In genomic region chr2:31922542-31923408, GRCh38 we compare ENCODE assay signal across 21 cellular contexts.
DNase-seq lines count a peak whose midpoint lies in the region; ATAC-seq, FAIRE-seq and TF ChIP-seq lines count a peak whose summit lies in the region.
"Had no signal": no experiment of that assay in that cellular context is flagged by ENCODE, and none has a peak within 500 bp of the region (broad histone marks: within the 10 kb centered on the region; RNA-seq: fewer than 3 reads in every experiment).

No MANE protein-coding gene starts in this region.

- no peak for TF ChIP-seq EP300 in A549 (IDR thresholded peaks at IDR 0.05)

- H3K9me2 ChIP-seq in Karpas-422 (replicated peaks; ENCODE audit: insufficient read depth, low read length): no peaks in the 10 kb centered on the region

- no peak overlapping the region for H3K4me3 ChIP-seq in A549
- H3K4me3 ChIP-seq in Karpas-422 (ENCODE audit: low read length): peak overlapping the region; percentile 20; the same call in 1 of the 2 replicates
- H3K4me3 ChIP-seq in epithelial cell of esophagus (ENCODE audit: low read length): no peak overlapping the region
- H3K4me3 ChIP-seq: right lobe of liver, SJCRH30, transverse colon had no signal

- FAIRE-seq in A549 (lab: Jason Lieb, UNC): peak; percentile 74

- no peak for TF ChIP-seq CTCF in A549 (IDR thresholded peaks at IDR 0.05)
- no peak for TF ChIP-seq CTCF in epithelial cell of esophagus (IDR thresholded peaks at IDR 0.05; ENCODE audit: insufficient read depth, low read depth, low read length, missing control alignments)

- H3K4me1 ChIP-seq in A549: no peaks in the 10 kb centered on the region
- H3K4me1 ChIP-seq in Karpas-422 (ENCODE audit: low read length): peaks cover 36% of the 10 kb centered on the region
- H3K4me1 ChIP-seq: SJCRH30, transverse colon had no signal

- ATAC-seq in A549 (no peak), GM19043 (IDR thresholded peaks at IDR 0.05; ENCODE audit: low read depth, unreplicated experiment) (peak; percentile 59)
- ATAC-seq: activated CD8-positive, alpha-beta T cell treated with anti-CD3 and anti-CD28 coated beads for 36 hours; WTC11 had no signal

- TF ChIP-seq POLR2A in A549 (IDR thresholded peaks at IDR 0.05; ENCODE audit: low read length): no peak

- H3K4me2 ChIP-seq in A549 (no peak overlapping the region), Karpas-422 (ENCODE audit: low read depth, low read length, poor library complexity, severe bottlenecking) (peak overlapping the region; percentile 55)

- 87% methylated on average over 9 of the region's 9 CpGs for WGBS in A549 (ENCODE audit: missing lambda C conversion rate)

- H4K20me1 ChIP-seq in Karpas-422 (ENCODE audit: insufficient read depth, low read depth, low read length): no peaks in the 10 kb centered on the region

- CTCF ChIA-PET in A549 (lab: Yijun Ruan, JAX): no interaction called here

- H3K36me3 ChIP-seq in Karpas-422 (ENCODE audit: insufficient read depth, low read length): 0 out of 2 replicates have a peak, but pooled peaks cover 3% of the 10 kb centered on the region

- no peak overlapping the region for H3K9ac ChIP-seq in Karpas-422 (ENCODE audit: low read length)

- POLR2A ChIA-PET in A549 (lab: Yijun Ruan, JAX): no interaction called here

- no peak for TF ChIP-seq RAD21 in A549 (conservative IDR thresholded peaks at IDR 0.05 in 1 of 2, IDR thresholded peaks at IDR 0.05 in 1 of 2)

- DNase-seq in A549 (ENCODE audit: low read depth in 1 of 2, low spot score in 1 of 2): no peak
- DNase-seq in Karpas-422: peak; percentile 52
- peak; percentile 82 for DNase-seq in epithelial cell of esophagus (ENCODE audit: low read depth)
- no peak for DNase-seq in NOMO-1 (lab: John Stamatoyannopoulos, UW; ENCODE audit: unreplicated experiment in 2 of 2)
- DNase-seq in NCI-H1092 (lab: John Stamatoyannopoulos, UW): no peak
- no peak for DNase-seq in amygdala (lab: John Stamatoyannopoulos, UW)
- no peak for DNase-seq in cerebellar nuclear complex (lab: John Stamatoyannopoulos, UW)
- DNase-seq: activated CD8-positive, alpha-beta T cell treated with anti-CD3 and anti-CD28 coated beads for 36 hours; activated T-cell treated with anti-CD3 and anti-CD28 coated beads, Interleukin-2, amount 50 U/mL, for 48 hours; CD4-positive, alpha-beta memory T cell; HFFc6; NCI-H2029 treated with DMSO at 0.1 percent for 48 hours; NCI-H524; nucleus accumbens; OCI-M1; right lobe of liver; SJCRH30; stimulated activated naive CD4-positive, alpha-beta T cell; transverse colon had no signal

- H2AFZ ChIP-seq in Karpas-422 (ENCODE audit: low read length): no peak overlapping the region

- H3K27ac ChIP-seq in A549 (no peak overlapping the region), Karpas-422 (ENCODE audit: low read length) (peak overlapping the region; percentile 79)
- H3K27ac ChIP-seq: right lobe of liver, SJCRH30, transverse colon had no signal

- peaks cover 73% of the 10 kb centered on the region for H3K79me2 ChIP-seq in Karpas-422 (ENCODE audit: low read length)

- no peaks in the 10 kb centered on the region for H3K27me3 ChIP-seq in Karpas-422 (ENCODE audit: low read length)
- H3K27me3 ChIP-seq: right lobe of liver, SJCRH30, transverse colon had no signal

- H3K9me3 ChIP-seq in A549 (no peaks in the 10 kb centered on the region), Karpas-422 (ENCODE audit: low read length) (no peaks in the 10 kb centered on the region)
- H3K9me3 ChIP-seq: right lobe of liver, SJCRH30, transverse colon had no signal

TF ChIP-seq in A549, 52 proteins besides CTCF, POLR2A, EP300 and RAD21:
- TF ChIP-seq PHF8 (IDR thresholded peaks at IDR 0.05; ENCODE audit: borderline replicate concordance, low read depth) (no peak), RARB (CRISPR knock-in tag; IDR thresholded peaks at IDR 0.05) (no peak), USF2 (IDR thresholded peaks at IDR 0.05) (no peak), FOSL2 (IDR thresholded peaks at IDR 0.05) (no peak), FOSL2 (CRISPR knock-in tag; IDR thresholded peaks at IDR 0.05) (no peak), CHD2 (IDR thresholded peaks at IDR 0.05; ENCODE audit: low read length, partially characterized antibody) (no peak), CBX8 (IDR thresholded peaks at IDR 0.05) (no peak), ZC3H11A (IDR thresholded peaks at IDR 0.05) (no peak), HOXB5 (CRISPR knock-in tag; IDR thresholded peaks at IDR 0.05) (no peak), TFCP2L1 (CRISPR knock-in tag; IDR thresholded peaks at IDR 0.05) (no peak), EHMT2 (IDR thresholded peaks at IDR 0.05; ENCODE audit: low read depth) (no peak), MAZ (IDR thresholded peaks at IDR 0.05; ENCODE audit: borderline replicate concordance, low read depth, low read length) (no peak), HES2 (IDR thresholded peaks at IDR 0.05) (no peak), ZSCAN20 (CRISPR knock-in tag; IDR thresholded peaks at IDR 0.05) (no peak)

Comparison
In these comparisons a context has a peak if more than half of its experiments do, and no peak if none do; other contexts are left out.
1. DNase-seq: peak in Karpas-422 (single experiment) and epithelial cell of esophagus (single experiment); none in A549 (0 of 2), NOMO-1 (0 of 2), NCI-H1092 (single experiment), amygdala (0 of 56) and cerebellar nuclear complex (0 of 2).